Comparison of ENCODE assay signal across 1 cellular context in genomic region chr2:9279426-9279825, GRCh38.
TF ChIP-seq lines count a peak whose summit lies in the region.

No MANE protein-coding gene starts in this region.

TF ChIP-seq in HepG2, 621 proteins besides CTCF, POLR2A, EP300 and RAD21 (continued from another document):
- TF ChIP-seq ZHX2 (IDR thresholded peaks at IDR 0.05; ENCODE audit: low read depth) (no peak), ZHX2 (CRISPR knock-in tag; IDR thresholded peaks at IDR 0.05; ENCODE audit: borderline replicate concordance) (no peak), ZNF337 (CRISPR knock-in tag; IDR thresholded peaks at IDR 0.05; ENCODE audit: borderline replicate concordance, low read depth) (no peak), FOSL2 (CRISPR knock-in tag; IDR thresholded peaks at IDR 0.05) (no peak), ZNF724P (CRISPR knock-in tag; IDR thresholded peaks at IDR 0.05; ENCODE audit: borderline replicate concordance) (no peak), ZNF549 (CRISPR knock-in tag; IDR thresholded peaks at IDR 0.05) (no peak), ZNF766 (CRISPR knock-in tag; IDR thresholded peaks at IDR 0.05; ENCODE audit: borderline replicate concordance) (no peak)
